1 cellular context compared by ENCODE assay signal in the genomic region with DNA sequence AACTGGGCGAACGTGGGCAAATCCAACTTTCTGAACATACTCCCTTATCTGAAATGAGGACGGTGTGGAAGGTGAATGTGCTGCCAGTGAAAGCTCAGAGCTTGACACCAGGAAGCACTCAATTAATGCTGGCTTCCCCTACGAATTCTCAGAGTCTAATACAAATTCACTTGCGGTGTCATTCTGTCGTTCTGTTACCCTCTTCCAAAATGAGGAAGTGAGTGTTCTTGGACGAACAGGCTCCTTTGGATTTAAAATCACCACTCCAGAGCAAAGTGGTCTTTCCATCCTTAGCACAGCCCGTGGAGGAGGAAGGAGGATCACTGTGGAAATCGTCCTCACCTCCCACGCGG.
TF ChIP-seq lines count a peak whose summit lies in the region.

No MANE protein-coding gene starts in this region.

TF ChIP-seq in GM23338, 12 proteins besides CTCF, POLR2A, EP300 and RAD21:
- TF ChIP-seq STAT1 (IDR thresholded peaks at IDR 0.05; ENCODE audit: unreplicated experiment) = no peak
- TF ChIP-seq, protein P1, sequence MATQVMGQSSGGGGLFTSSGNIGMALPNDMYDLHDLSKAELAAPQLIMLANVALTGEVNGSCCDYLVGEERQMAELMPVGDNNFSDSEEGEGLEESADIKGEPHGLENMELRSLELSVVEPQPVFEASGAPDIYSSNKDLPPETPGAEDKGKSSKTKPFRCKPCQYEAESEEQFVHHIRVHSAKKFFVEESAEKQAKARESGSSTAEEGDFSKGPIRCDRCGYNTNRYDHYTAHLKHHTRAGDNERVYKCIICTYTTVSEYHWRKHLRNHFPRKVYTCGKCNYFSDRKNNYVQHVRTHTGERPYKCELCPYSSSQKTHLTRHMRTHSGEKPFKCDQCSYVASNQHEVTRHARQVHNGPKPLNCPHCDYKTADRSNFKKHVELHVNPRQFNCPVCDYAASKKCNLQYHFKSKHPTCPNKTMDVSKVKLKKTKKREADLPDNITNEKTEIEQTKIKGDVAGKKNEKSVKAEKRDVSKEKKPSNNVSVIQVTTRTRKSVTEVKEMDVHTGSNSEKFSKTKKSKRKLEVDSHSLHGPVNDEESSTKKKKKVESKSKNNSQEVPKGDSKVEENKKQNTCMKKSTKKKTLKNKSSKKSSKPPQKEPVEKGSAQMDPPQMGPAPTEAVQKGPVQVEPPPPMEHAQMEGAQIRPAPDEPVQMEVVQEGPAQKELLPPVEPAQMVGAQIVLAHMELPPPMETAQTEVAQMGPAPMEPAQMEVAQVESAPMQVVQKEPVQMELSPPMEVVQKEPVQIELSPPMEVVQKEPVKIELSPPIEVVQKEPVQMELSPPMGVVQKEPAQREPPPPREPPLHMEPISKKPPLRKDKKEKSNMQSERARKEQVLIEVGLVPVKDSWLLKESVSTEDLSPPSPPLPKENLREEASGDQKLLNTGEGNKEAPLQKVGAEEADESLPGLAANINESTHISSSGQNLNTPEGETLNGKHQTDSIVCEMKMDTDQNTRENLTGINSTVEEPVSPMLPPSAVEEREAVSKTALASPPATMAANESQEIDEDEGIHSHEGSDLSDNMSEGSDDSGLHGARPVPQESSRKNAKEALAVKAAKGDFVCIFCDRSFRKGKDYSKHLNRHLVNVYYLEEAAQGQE (IDR thresholded peaks at IDR 0.05; ENCODE audit: unreplicated experiment) = no peak
- TF ChIP-seq, protein P2, sequence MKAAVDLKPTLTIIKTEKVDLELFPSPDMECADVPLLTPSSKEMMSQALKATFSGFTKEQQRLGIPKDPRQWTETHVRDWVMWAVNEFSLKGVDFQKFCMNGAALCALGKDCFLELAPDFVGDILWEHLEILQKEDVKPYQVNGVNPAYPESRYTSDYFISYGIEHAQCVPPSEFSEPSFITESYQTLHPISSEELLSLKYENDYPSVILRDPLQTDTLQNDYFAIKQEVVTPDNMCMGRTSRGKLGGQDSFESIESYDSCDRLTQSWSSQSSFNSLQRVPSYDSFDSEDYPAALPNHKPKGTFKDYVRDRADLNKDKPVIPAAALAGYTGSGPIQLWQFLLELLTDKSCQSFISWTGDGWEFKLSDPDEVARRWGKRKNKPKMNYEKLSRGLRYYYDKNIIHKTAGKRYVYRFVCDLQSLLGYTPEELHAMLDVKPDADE (IDR thresholded peaks at IDR 0.05) = no peak
- TF ChIP-seq EZH2 (IDR thresholded peaks at IDR 0.05; ENCODE audit: low read depth, unreplicated experiment) = no peak
- TF ChIP-seq, protein P3, sequence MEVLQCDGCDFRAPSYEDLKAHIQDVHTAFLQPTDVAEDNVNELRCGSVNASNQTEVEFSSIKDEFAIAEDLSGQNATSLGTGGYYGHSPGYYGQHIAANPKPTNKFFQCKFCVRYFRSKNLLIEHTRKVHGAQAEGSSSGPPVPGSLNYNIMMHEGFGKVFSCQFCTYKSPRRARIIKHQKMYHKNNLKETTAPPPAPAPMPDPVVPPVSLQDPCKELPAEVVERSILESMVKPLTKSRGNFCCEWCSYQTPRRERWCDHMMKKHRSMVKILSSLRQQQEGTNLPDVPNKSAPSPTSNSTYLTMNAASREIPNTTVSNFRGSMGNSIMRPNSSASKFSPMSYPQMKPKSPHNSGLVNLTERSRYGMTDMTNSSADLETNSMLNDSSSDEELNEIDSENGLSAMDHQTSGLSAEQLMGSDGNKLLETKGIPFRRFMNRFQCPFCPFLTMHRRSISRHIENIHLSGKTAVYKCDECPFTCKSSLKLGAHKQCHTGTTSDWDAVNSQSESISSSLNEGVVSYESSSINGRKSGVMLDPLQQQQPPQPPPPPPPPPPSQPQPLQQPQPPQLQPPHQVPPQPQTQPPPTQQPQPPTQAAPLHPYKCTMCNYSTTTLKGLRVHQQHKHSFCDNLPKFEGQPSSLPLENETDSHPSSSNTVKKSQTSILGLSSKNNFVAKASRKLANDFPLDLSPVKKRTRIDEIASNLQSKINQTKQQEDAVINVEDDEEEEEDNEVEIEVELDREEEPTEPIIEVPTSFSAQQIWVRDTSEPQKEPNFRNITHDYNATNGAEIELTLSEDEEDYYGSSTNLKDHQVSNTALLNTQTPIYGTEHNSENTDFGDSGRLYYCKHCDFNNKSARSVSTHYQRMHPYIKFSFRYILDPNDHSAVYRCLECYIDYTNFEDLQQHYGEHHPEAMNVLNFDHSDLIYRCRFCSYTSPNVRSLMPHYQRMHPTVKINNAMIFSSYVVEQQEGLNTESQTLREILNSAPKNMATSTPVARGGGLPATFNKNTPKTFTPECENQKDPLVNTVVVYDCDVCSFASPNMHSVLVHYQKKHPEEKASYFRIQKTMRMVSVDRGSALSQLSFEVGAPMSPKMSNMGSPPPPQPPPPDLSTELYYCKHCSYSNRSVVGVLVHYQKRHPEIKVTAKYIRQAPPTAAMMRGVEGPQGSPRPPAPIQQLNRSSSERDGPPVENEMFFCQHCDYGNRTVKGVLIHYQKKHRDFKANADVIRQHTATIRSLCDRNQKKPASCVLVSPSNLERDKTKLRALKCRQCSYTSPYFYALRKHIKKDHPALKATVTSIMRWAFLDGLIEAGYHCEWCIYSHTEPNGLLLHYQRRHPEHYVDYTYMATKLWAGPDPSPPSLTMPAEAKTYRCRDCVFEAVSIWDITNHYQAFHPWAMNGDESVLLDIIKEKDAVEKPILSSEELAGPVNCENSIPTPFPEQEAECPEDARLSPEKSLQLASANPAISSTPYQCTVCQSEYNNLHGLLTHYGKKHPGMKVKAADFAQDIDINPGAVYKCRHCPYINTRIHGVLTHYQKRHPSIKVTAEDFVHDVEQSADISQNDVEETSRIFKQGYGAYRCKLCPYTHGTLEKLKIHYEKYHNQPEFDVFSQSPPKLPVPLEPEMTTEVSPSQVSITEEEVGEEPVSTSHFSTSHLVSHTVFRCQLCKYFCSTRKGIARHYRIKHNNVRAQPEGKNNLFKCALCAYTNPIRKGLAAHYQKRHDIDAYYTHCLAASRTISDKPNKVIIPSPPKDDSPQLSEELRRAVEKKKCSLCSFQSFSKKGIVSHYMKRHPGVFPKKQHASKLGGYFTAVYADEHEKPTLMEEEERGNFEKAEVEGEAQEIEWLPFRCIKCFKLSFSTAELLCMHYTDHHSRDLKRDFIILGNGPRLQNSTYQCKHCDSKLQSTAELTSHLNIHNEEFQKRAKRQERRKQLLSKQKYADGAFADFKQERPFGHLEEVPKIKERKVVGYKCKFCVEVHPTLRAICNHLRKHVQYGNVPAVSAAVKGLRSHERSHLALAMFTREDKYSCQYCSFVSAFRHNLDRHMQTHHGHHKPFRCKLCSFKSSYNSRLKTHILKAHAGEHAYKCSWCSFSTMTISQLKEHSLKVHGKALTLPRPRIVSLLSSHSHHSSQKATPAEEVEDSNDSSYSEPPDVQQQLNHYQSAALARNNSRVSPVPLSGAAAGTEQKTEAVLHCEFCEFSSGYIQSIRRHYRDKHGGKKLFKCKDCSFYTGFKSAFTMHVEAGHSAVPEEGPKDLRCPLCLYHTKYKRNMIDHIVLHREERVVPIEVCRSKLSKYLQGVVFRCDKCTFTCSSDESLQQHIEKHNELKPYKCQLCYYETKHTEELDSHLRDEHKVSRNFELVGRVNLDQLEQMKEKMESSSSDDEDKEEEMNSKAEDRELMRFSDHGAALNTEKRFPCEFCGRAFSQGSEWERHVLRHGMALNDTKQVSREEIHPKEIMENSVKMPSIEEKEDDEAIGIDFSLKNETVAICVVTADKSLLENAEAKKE (CRISPR knock-in tag; IDR thresholded peaks at IDR 0.05) = no peak
- TF ChIP-seq POLR2AphosphoS5 (IDR thresholded peaks at IDR 0.05; ENCODE audit: low read depth) = no peak
- TF ChIP-seq CREB1 (CRISPR knock-in tag; IDR thresholded peaks at IDR 0.05; ENCODE audit: low read depth) = no peak
- no peak for TF ChIP-seq JUNB (IDR thresholded peaks at IDR 0.05; ENCODE audit: unreplicated experiment)
- no peak for TF ChIP-seq NANOG (IDR thresholded peaks at IDR 0.05; ENCODE audit: borderline replicate concordance)
